Comparison of ENCODE assay signal across 8 cellular contexts in genomic region chr14:67532998-67533753, GRCh38. TPM values are rescaled to one million over a fixed set of nuclear protein-coding genes. Genes with fewer than 3 reads are reported as not detected.
A peak's percentile ranks its signal among the peaks of the same experiment; 100 is the strongest.
DNase-seq lines count a peak whose midpoint lies in the region; ATAC-seq and TF ChIP-seq lines count a peak whose summit lies in the region.

Gene PLEKHH1 (plus strand): TSS chr14:67533290. CDS start chr14:67541868, 8,578 bp downstream.

- no peak for TF ChIP-seq POLR2A in lower leg skin (IDR thresholded peaks at IDR 0.05)

- DNase-seq in DMS 273 treated with DMSO at 0.1 percent for 48 hours (lab: John Stamatoyannopoulos, UW) (peak; percentile 34), NCI-H2196 (lab: John Stamatoyannopoulos, UW; ENCODE audit: unreplicated experiment) (peak; percentile 84), ecto neural progenitor cell (ENCODE audit: low spot score) (peak; percentile 82), lower leg skin (ENCODE audit: low spot score in 2 of 2) (peak; percentile 57 to 91)
- DNase-seq in activated CD4-positive, alpha-beta T cell treated with anti-CD3 and anti-CD28 coated beads, Interleukin-2, amount 50 U/mL, for 4 hours = peak; percentile 37 to 40
- peak; percentile 51 to 57 for DNase-seq in stimulated activated CD4-positive, alpha-beta T cell treated with anti-CD3 and anti-CD28 coated beads, Interleukin-4, amount 100 ng/mL, for 48 hours (ENCODE audit: low read depth in 2 of 2)

- no peak for TF ChIP-seq CTCF in lower leg skin (IDR thresholded peaks at IDR 0.05)

- 2 to 11% methylated on average over 8 to 59 of the region's 86 CpGs for WGBS in lower leg skin, 2 donors

- H3K4me3 ChIP-seq in lower leg skin (ENCODE audit: low read depth, poor library complexity, severe bottlenecking) = peak within 1 kb of the TSS; percentile 44

- peak; percentile 79 for ATAC-seq in HG02610 (IDR thresholded peaks at IDR 0.05; ENCODE audit: unreplicated experiment)
- ATAC-seq in GM18517 (IDR thresholded peaks at IDR 0.05; ENCODE audit: unreplicated experiment) = no peak

- intact Hi-C loops in lower leg skin (cut with DNase I; ENCODE audit: low total_unique reads) = no loop called here

RNA-seq across cellular contexts. Expression of gene PLEKHH1, which starts in this region (rescaled TPM):
- total RNA-seq in lower leg skin = 10 to 100 TPM; 10.5 to 23.1 (median 17.2) TPM

Comparison
In these comparisons a context has a peak if more than half of its experiments do, and no peak if none do; other contexts are left out.
1. DNase-seq: peak in every context shown above with its lines; median percentile 84 in NCI-H2196; 82 in ecto neural progenitor cell; 74 in lower leg skin; 54 in stimulated activated CD4-positive, alpha-beta T cell treated with anti-CD3 and anti-CD28 coated beads, Interleukin-4, amount 100 ng/mL, for 48 hours; 38 in activated CD4-positive, alpha-beta T cell treated with anti-CD3 and anti-CD28 coated beads, Interleukin-2, amount 50 U/mL, for 4 hours; 34 in DMS 273 treated with DMSO at 0.1 percent for 48 hours.